1 cellular context compared by ENCODE assay signal in genomic region chr20:2462484-2462883, GRCh38.
TF ChIP-seq lines count a peak whose summit lies in the region.

No MANE protein-coding gene starts in this region.

TF ChIP-seq in HEK293, 187 proteins besides CTCF, POLR2A, EP300 and RAD21:
- TF ChIP-seq, protein P1, sequence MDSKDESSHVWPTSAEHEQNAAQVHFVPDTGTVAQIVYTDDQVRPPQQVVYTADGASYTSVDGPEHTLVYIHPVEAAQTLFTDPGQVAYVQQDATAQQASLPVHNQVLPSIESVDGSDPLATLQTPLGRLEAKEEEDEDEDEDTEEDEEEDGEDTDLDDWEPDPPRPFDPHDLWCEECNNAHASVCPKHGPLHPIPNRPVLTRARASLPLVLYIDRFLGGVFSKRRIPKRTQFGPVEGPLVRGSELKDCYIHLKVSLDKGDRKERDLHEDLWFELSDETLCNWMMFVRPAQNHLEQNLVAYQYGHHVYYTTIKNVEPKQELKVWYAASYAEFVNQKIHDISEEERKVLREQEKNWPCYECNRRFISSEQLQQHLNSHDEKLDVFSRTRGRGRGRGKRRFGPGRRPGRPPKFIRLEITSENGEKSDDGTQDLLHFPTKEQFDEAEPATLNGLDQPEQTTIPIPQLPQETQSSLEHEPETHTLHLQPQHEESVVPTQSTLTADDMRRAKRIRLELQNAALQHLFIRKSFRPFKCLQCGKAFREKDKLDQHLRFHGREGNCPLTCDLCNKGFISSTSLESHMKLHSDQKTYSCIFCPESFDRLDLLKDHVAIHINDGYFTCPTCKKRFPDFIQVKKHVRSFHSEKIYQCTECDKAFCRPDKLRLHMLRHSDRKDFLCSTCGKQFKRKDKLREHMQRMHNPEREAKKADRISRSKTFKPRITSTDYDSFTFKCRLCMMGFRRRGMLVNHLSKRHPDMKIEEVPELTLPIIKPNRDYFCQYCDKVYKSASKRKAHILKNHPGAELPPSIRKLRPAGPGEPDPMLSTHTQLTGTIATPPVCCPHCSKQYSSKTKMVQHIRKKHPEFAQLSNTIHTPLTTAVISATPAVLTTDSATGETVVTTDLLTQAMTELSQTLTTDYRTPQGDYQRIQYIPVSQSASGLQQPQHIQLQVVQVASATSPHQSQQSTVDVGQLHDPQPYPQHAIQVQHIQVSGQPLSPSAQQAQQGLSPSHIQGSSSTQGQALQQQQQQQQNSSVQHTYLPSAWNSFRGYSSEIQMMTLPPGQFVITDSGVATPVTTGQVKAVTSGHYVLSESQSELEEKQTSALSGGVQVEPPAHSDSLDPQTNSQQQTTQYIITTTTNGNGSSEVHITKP (tag by site-specific recombination; IDR thresholded peaks at IDR 0.05), result peak; percentile 74
- TF ChIP-seq REPIN1 (tag by site-specific recombination; IDR thresholded peaks at IDR 0.05; ENCODE audit: low read depth), result no peak
